Comparison of ENCODE assay signal across 2 cellular contexts in the genomic region with DNA sequence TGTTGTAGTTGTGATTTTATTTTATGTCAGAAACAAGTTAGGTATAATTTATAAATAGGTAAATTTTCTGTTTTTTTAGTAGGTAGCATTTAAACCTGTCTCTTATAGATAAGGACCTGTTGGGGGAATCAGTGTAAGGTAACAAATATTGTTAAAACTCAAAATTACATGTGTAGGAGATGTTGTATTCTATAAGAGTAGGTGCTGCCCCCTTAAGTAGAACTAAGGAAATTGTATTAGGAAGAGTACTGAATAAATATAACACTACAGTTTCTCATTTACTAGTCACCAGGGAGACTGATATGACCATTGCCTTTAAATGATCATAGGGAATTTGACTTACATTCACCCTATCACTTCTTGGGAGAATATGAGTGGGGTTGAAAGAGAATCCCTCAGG.
TF ChIP-seq lines count a peak whose summit lies in the region.

No MANE protein-coding gene starts in this region.

TF ChIP-seq in Ishikawa, 13 proteins besides CTCF, POLR2A, EP300 and RAD21:
- no peak for TF ChIP-seq EGR1 (IDR thresholded peaks at IDR 0.05)
- TF ChIP-seq TAF1 (IDR thresholded peaks at IDR 0.05; ENCODE audit: low read depth), result no peak
- TF ChIP-seq TCF12 (IDR thresholded peaks at IDR 0.05; ENCODE audit: low read depth), result no peak
- TF ChIP-seq CREB1 (IDR thresholded peaks at IDR 0.05; ENCODE audit: low read depth), result no peak
- TF ChIP-seq ZBTB7A (IDR thresholded peaks at IDR 0.05; ENCODE audit: low read depth), result no peak
- TF ChIP-seq, protein P1, sequence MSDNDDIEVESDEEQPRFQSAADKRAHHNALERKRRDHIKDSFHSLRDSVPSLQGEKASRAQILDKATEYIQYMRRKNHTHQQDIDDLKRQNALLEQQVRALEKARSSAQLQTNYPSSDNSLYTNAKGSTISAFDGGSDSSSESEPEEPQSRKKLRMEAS (IDR thresholded peaks at IDR 0.05), result no peak
- TF ChIP-seq, protein P2, sequence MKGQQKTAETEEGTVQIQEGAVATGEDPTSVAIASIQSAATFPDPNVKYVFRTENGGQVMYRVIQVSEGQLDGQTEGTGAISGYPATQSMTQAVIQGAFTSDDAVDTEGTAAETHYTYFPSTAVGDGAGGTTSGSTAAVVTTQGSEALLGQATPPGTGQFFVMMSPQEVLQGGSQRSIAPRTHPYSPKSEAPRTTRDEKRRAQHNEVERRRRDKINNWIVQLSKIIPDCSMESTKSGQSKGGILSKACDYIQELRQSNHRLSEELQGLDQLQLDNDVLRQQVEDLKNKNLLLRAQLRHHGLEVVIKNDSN (IDR thresholded peaks at IDR 0.05), result no peak
- TF ChIP-seq NFIC (IDR thresholded peaks at IDR 0.05), result no peak
- no peak for TF ChIP-seq TEAD4 (IDR thresholded peaks at IDR 0.05)
- TF ChIP-seq FOXM1 (IDR thresholded peaks at IDR 0.05; ENCODE audit: borderline replicate concordance, low read depth), result no peak
- no peak for TF ChIP-seq YY1 (IDR thresholded peaks at IDR 0.05; ENCODE audit: low read depth)
- no peak for TF ChIP-seq CEBPB (IDR thresholded peaks at IDR 0.05)
- TF ChIP-seq, protein P3, sequence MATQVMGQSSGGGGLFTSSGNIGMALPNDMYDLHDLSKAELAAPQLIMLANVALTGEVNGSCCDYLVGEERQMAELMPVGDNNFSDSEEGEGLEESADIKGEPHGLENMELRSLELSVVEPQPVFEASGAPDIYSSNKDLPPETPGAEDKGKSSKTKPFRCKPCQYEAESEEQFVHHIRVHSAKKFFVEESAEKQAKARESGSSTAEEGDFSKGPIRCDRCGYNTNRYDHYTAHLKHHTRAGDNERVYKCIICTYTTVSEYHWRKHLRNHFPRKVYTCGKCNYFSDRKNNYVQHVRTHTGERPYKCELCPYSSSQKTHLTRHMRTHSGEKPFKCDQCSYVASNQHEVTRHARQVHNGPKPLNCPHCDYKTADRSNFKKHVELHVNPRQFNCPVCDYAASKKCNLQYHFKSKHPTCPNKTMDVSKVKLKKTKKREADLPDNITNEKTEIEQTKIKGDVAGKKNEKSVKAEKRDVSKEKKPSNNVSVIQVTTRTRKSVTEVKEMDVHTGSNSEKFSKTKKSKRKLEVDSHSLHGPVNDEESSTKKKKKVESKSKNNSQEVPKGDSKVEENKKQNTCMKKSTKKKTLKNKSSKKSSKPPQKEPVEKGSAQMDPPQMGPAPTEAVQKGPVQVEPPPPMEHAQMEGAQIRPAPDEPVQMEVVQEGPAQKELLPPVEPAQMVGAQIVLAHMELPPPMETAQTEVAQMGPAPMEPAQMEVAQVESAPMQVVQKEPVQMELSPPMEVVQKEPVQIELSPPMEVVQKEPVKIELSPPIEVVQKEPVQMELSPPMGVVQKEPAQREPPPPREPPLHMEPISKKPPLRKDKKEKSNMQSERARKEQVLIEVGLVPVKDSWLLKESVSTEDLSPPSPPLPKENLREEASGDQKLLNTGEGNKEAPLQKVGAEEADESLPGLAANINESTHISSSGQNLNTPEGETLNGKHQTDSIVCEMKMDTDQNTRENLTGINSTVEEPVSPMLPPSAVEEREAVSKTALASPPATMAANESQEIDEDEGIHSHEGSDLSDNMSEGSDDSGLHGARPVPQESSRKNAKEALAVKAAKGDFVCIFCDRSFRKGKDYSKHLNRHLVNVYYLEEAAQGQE (IDR thresholded peaks at IDR 0.05; ENCODE audit: low read depth), result no peak

TF ChIP-seq in GM12878, 131 proteins besides CTCF, POLR2A, EP300 and RAD21:
- TF ChIP-seq PAX5 (IDR thresholded peaks at IDR 0.05; ENCODE audit: borderline replicate concordance, low read depth, low read length) (no peak), KDM1A (IDR thresholded peaks at IDR 0.05; ENCODE audit: borderline replicate concordance) (no peak), MEF2A (IDR thresholded peaks at IDR 0.05; ENCODE audit: insufficient read depth, low read depth, low read length) (no peak), ZNF384 (IDR thresholded peaks at IDR 0.05; ENCODE audit: borderline replicate concordance, low read depth, low read length) (no peak), TCF7 (IDR thresholded peaks at IDR 0.05; ENCODE audit: borderline replicate concordance) (no peak), SMC3 (IDR thresholded peaks at IDR 0.05; ENCODE audit: borderline replicate concordance, low read length) (peak; percentile 25; the same call in 1 of the 2 replicates)
